In the genomic region with DNA sequence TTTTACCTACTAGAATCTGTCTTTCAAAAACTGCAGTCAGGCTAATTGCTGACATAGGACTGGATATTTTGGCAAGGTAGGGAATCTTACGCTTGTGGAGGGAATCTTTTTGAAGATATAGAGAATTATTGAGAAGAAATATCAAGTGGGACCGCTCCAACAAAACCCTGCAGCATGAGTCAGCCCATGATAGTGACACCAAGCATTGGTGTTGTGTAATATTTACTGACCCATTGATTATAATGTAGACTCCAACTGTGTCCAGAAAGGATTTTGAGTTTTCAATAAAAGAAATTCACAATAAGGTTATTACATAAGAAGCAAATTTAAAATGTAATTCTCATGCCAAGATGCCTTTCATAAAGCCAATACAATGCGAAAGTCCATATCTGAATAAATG, we compare ENCODE assay signal across 36 cellular contexts. TPM values are rescaled to one million over a fixed set of nuclear protein-coding genes. Genes with fewer than 3 reads are reported as not detected.
"Had no signal": no experiment of that assay in that cellular context is flagged by ENCODE, and none has a peak within 500 bp of the region (broad histone marks: within the 10 kb centered on the region; RNA-seq: fewer than 3 reads in every experiment).

No MANE protein-coding gene starts in this region.

- H3K4me1 Mint-ChIP-seq: activated B cell treated with CpG ODN at 0.5 μM for 24 hours; activated T-helper 17 cell treated with anti-CD3 and anti-CD28 coated beads, Interleukin-2, amount 50 U/mL, for 72 hours; central memory CD8-positive, alpha-beta T cell; T-cell had no signal

- H3K36me3 Mint-ChIP-seq: activated naive CD8-positive, alpha-beta T cell; T-cell had no signal

- DNase-seq: activated B cell treated with CpG ODN at 0.5 μM for 24 hours; activated CD4-positive, alpha-beta T cell treated with anti-CD3 and anti-CD28 coated beads for 48 hours; activated CD4-positive, alpha-beta T cell treated with anti-CD3 and anti-CD28 coated beads, Interleukin-2, amount 50 U/mL, for 1 hour; activated CD4-positive, alpha-beta T cell treated with anti-CD3 and anti-CD28 coated beads, Interleukin-2, amount 50 U/mL, for 48 hours; activated CD8-positive, alpha-beta memory T cell treated with anti-CD3 and anti-CD28 coated beads for 24 hours; activated CD8-positive, alpha-beta T cell treated with anti-CD3 and anti-CD28 coated beads for 36 hours; activated effector memory CD4-positive, alpha-beta T cell treated with Interleukin-2 at 50 U/mL for 16 hours; activated gamma-delta T cell treated with Interleukin-2 at 50 U/mL for 16 hours; activated naive CD4-positive, alpha-beta T cell treated with anti-CD3 and anti-CD28 coated beads, Interleukin-2, amount 50 U/mL, for 16 hours; activated naive CD4-positive, alpha-beta T cell treated with Interleukin-2 at 50 U/mL for 16 hours; activated T-cell treated with anti-CD3 and anti-CD28 coated beads, Interleukin-2, amount 50 U/mL, for 4 hours; amniotic stem cell; anterior cingulate cortex; brain microvascular endothelial cell; dermis blood vessel endothelial cell; effector CD4-positive, alpha-beta T cell; effector memory CD8-positive, alpha-beta T cell; erythroblast; foreskin keratinocyte; gastrocnemius medialis; glutamatergic neuron; T-cell; T1000; WERI-Rb-1 had no signal

- H3K36me3 ChIP-seq: brain microvascular endothelial cell, esophagus muscularis mucosa, gastrocnemius medialis, WERI-Rb-1 had no signal

- H3K9me3 ChIP-seq: esophagus muscularis mucosa, gastrocnemius medialis had no signal

- ATAC-seq: activated CD4-positive, CD25-positive, alpha-beta regulatory T cell treated with anti-CD3 and anti-CD28 coated beads, Interleukin-2, amount 50 U/mL, for 24 hours; activated CD8-positive, alpha-beta T cell treated with anti-CD3 and anti-CD28 coated beads for 36 hours; activated T-cell treated with anti-CD3 and anti-CD28 coated beads, Interleukin-2, amount 50 U/mL, for 4 hours; activated T-helper 17 cell treated with anti-CD3 and anti-CD28 coated beads, Interleukin-2, amount 50 U/mL, for 72 hours; effector memory CD8-positive, alpha-beta T cell; foreskin keratinocyte; gastrocnemius medialis; T-cell had no signal

- H3K4me1 ChIP-seq: esophagus muscularis mucosa, foreskin keratinocyte, gastrocnemius medialis had no signal

- H3K4me3 Mint-ChIP-seq: activated B cell treated with CpG ODN at 0.5 μM for 24 hours; activated CD8-positive, alpha-beta T cell treated with anti-CD3 and anti-CD28 coated beads for 36 hours; activated naive CD8-positive, alpha-beta T cell; activated T-cell treated with anti-CD3 and anti-CD28 coated beads, Interleukin-2, amount 50 U/mL, for 4 hours; activated T-helper 17 cell treated with anti-CD3 and anti-CD28 coated beads, Interleukin-2, amount 50 U/mL, for 72 hours; central memory CD8-positive, alpha-beta T cell; effector memory CD8-positive, alpha-beta T cell; T-cell; T-helper 1 cell treated with Interleukin-12 subunit alpha and Interleukin-12 subunit beta and Interleukin-4 antibody, amounts not matched to agents 30 μg/mL and 1 μg/mL, for 36 hours; T-helper 2 cell treated with Interferon-gamma antibody and Interleukin-4, amounts not matched to agents 5 μg/mL and 100 μg/mL, for 36 hours had no signal

- H3K4me3 ChIP-seq: coronary artery, esophagus muscularis mucosa, gastrocnemius medialis had no signal

- H3K9me3 Mint-ChIP-seq: activated B cell treated with CpG ODN at 0.5 μM for 24 hours; activated CD8-positive, alpha-beta T cell treated with anti-CD3 and anti-CD28 coated beads for 36 hours; activated T-cell treated with anti-CD3 and anti-CD28 coated beads, Interleukin-2, amount 50 U/mL, for 4 hours; activated T-helper 17 cell treated with anti-CD3 and anti-CD28 coated beads, Interleukin-2, amount 50 U/mL, for 72 hours; central memory CD8-positive, alpha-beta T cell; effector memory CD8-positive, alpha-beta T cell; T-cell; T-helper 1 cell treated with Interleukin-12 subunit alpha and Interleukin-12 subunit beta and Interleukin-4 antibody, amounts not matched to agents 30 μg/mL and 1 μg/mL, for 36 hours; T-helper 2 cell treated with Interferon-gamma antibody and Interleukin-4, amounts not matched to agents 5 μg/mL and 100 μg/mL, for 36 hours had no signal

- H3K27me3 Mint-ChIP-seq: activated B cell treated with CpG ODN at 0.5 μM for 24 hours had no signal

- H3K27me3 ChIP-seq: brain microvascular endothelial cell, esophagus muscularis mucosa, foreskin keratinocyte, gastrocnemius medialis had no signal

- H3K27ac ChIP-seq: brain microvascular endothelial cell, coronary artery, esophagus muscularis mucosa, foreskin keratinocyte, gastrocnemius medialis, WERI-Rb-1 had no signal

- H3K27ac Mint-ChIP-seq: activated B cell treated with CpG ODN at 0.5 μM for 24 hours; activated CD8-positive, alpha-beta T cell treated with anti-CD3 and anti-CD28 coated beads for 36 hours; activated naive CD8-positive, alpha-beta T cell; activated T-helper 17 cell treated with anti-CD3 and anti-CD28 coated beads, Interleukin-2, amount 50 U/mL, for 72 hours; effector memory CD8-positive, alpha-beta T cell; T-cell; T-helper 1 cell treated with Interleukin-12 subunit alpha and Interleukin-12 subunit beta and Interleukin-4 antibody, amounts not matched to agents 30 μg/mL and 1 μg/mL, for 36 hours; T-helper 2 cell treated with Interferon-gamma antibody and Interleukin-4, amounts not matched to agents 5 μg/mL and 100 μg/mL, for 36 hours had no signal

RNA-seq across cellular contexts. Expression of a gene that starts 20.7 kb away (rescaled TPM):
- total RNA-seq: activated CD8-positive, alpha-beta T cell treated with anti-CD3 and anti-CD28 coated beads for 36 hours; activated T-cell treated with anti-CD3 and anti-CD28 coated beads, Interleukin-2, amount 50 U/mL, for 4 hours; activated T-helper 17 cell treated with anti-CD3 and anti-CD28 coated beads, Interleukin-2, amount 50 U/mL, for 72 hours; bronchial epithelial cell; dermis blood vessel endothelial cell; foreskin keratinocyte had no signal

RNA-seq across cellular contexts. Expression of a gene that starts 25.9 kb away (rescaled TPM):
- total RNA-seq: activated B cell treated with CpG ODN at 0.5 μM for 24 hours; activated CD8-positive, alpha-beta T cell treated with anti-CD3 and anti-CD28 coated beads for 36 hours; activated T-cell treated with anti-CD3 and anti-CD28 coated beads, Interleukin-2, amount 50 U/mL, for 4 hours; activated T-helper 17 cell treated with anti-CD3 and anti-CD28 coated beads, Interleukin-2, amount 50 U/mL, for 72 hours; astrocyte; bronchial epithelial cell; cardiac septum; cerebellum; dermis blood vessel endothelial cell; esophagus muscularis mucosa; foreskin keratinocyte; gastrocnemius medialis; T-cell had no signal

RNA-seq across cellular contexts. Expression of a gene that starts 58.2 kb away (rescaled TPM):
- total RNA-seq: activated B cell treated with CpG ODN at 0.5 μM for 24 hours; activated CD8-positive, alpha-beta T cell treated with anti-CD3 and anti-CD28 coated beads for 36 hours; activated T-cell treated with anti-CD3 and anti-CD28 coated beads, Interleukin-2, amount 50 U/mL, for 4 hours; activated T-helper 17 cell treated with anti-CD3 and anti-CD28 coated beads, Interleukin-2, amount 50 U/mL, for 72 hours; astrocyte; bronchial epithelial cell; cerebellum; dermis blood vessel endothelial cell; foreskin keratinocyte had no signal
